ENCODE assay signal across 10 cellular contexts in the genomic region with DNA sequence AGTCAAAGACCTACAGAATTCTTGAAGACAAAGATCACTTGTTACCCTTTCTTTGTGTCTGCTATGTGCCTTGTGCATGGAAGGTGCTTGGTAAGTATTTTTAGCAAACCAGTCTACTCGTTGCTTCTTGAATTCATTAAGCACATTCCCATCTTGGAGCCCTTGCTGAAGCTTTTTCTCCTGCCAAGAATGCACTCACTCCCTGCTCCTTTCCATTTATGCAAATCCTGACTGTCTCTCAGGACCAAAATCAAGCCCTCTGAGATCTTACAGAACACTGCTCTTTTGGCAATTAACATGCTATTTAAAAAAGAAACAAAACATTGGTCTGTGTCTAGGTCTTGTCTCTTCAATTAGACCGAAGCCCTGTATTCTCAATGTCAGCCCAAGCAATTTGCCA.
A peak's percentile ranks its signal among the peaks of the same experiment; 100 is the strongest.
DNase-seq lines count a peak whose midpoint lies in the region; FAIRE-seq and TF ChIP-seq lines count a peak whose summit lies in the region.
"Had no signal": no experiment of that assay in that cellular context is flagged by ENCODE, and none has a peak within 500 bp of the region (broad histone marks: within the 10 kb centered on the region; RNA-seq: fewer than 3 reads in every experiment).

No MANE protein-coding gene starts in this region.

- H3K4me2 ChIP-seq in H1 (ENCODE audit: insufficient read depth in 1 of 2, low read depth in 2 of 2, low read length in 2 of 2) (no peak overlapping the region; a peak in 1 of 4 replicates), neural progenitor cell (peak overlapping the region; percentile 37)

- no peak overlapping the region for H2AFZ ChIP-seq in ACC112 (ENCODE audit: low read length, unreplicated experiment)
- H2AFZ ChIP-seq in H1 (ENCODE audit: low read length) = peak overlapping the region; percentile 41; the same call in 1 of the 2 replicates
- H2AFZ ChIP-seq in neural progenitor cell (replicated peaks) = peak overlapping the region; percentile 58

- H3K27ac Mint-ChIP-seq in neural progenitor cell = peak overlapping the region; percentile 26

- peaks cover 51% of the 10 kb centered on the region for H3K4me1 ChIP-seq in ACC112 (ENCODE audit: control insufficient read depth, insufficient read depth, low read length, unreplicated experiment)
- peaks cover 0 to 13% (median 0%) of the 10 kb centered on the region in 4 experiments; a peak in 2 of 7 replicates for H3K4me1 ChIP-seq in H1 (replicated peaks in 1 of 4; ENCODE audit: control insufficient read depth in 3 of 4, insufficient read depth in 4 of 4, low read length in 3 of 4)
- peaks cover 45% of the 10 kb centered on the region for H3K4me1 ChIP-seq in neural progenitor cell

- CTCF ChIA-PET in H1 (lab: Charles Lee; ENCODE audit: partially characterized antibody) = interaction anchor here (0.8 to 2.0 kb wide), 7 partner anchors 11 to 110 kb away, joined by 3 to 15 read pairs (median 4); no protein-coding TSS in a partner anchor

- no peak overlapping the region for H3K4ac ChIP-seq in H1 (replicated peaks; ENCODE audit: insufficient read length, low read depth, low read length)

- WGBS in H1 (ENCODE audit: extremely low coverage in 1 of 2, insufficient coverage in 1 of 2, insufficient read length in 1 of 2, insufficient replicate concordance in 2 of 2, low coverage in 1 of 2, low lambda C conversion rate in 2 of 2, missing lambda C conversion rate in 1 of 2), 2 experiments = 70% methylated on average over 2 of the region's 2 CpGs; no CpG with 5 or more reads in 1 of the 2 experiments

- no peak overlapping the region for H3K4me3 Mint-ChIP-seq in neural progenitor cell

- no peaks in the 10 kb centered on the region for H3K27me3 ChIP-seq in ACC112 (ENCODE audit: insufficient read depth, low read length)
- no peaks in the 10 kb centered on the region for H3K27me3 ChIP-seq in H1 (replicated peaks in 1 of 4; ENCODE audit: control insufficient read depth in 3 of 4, extremely low read depth in 1 of 4, insufficient read depth in 3 of 4, low read length in 3 of 4)
- H3K27me3 ChIP-seq in neural progenitor cell = no peaks in the 10 kb centered on the region

- no peaks in the 10 kb centered on the region for H3K36me3 Mint-ChIP-seq in neural progenitor cell

- no peak overlapping the region for H4K5ac ChIP-seq in H1 (ENCODE audit: insufficient read length, low read depth, low read length)

- H3F3A ChIP-seq in neural progenitor cell (ENCODE audit: low read depth) = peaks cover 13% of the 10 kb centered on the region

- no peak overlapping the region for H2BK20ac ChIP-seq in H1 (ENCODE audit: low read length)

- peak overlapping the region; percentile 33 for H3K27ac ChIP-seq in ACC112 (ENCODE audit: low read depth, low read length)
- no peak overlapping the region for H3K27ac ChIP-seq in H1 (ENCODE audit: low read depth, low read length)
- no peak overlapping the region for H3K27ac ChIP-seq in neural progenitor cell

- no peak overlapping the region for H4K8ac ChIP-seq in H1 (ENCODE audit: extremely low read depth, insufficient read depth, low read length)

- TF ChIP-seq POLR2A in H1 (IDR thresholded peaks at IDR 0.05; ENCODE audit: control extremely low read depth in 1 of 2, low read depth in 2 of 2, low read length in 2 of 2) = no peak

- H4K20me1 ChIP-seq in H1 (replicated peaks in 1 of 2; ENCODE audit: control insufficient read depth in 1 of 2, insufficient read depth in 2 of 2, low read length in 2 of 2) (no peaks in the 10 kb centered on the region), neural progenitor cell (ENCODE audit: low read depth) (no peaks in the 10 kb centered on the region)

- H3K23ac ChIP-seq in H1 (ENCODE audit: insufficient read length) = no peak overlapping the region

- TF ChIP-seq RAD21 in H1 (IDR thresholded peaks at IDR 0.05 in 1 of 2, conservative IDR thresholded peaks at IDR 0.05 in 1 of 2; ENCODE audit: low read depth in 2 of 2, low read length in 2 of 2) = no peak

- DNase-seq in NCI-H82 treated with DMSO at 0.1 percent for 48 hours (lab: John Stamatoyannopoulos, UW; ENCODE audit: unreplicated experiment) = peak; percentile 32
- no peak for DNase-seq in H1 (ENCODE audit: low read depth in 1 of 2, low spot score in 2 of 2)
- no peak for DNase-seq in neural progenitor cell (ENCODE audit: low spot score)
- DNase-seq in COLO668 (lab: John Stamatoyannopoulos, UW; ENCODE audit: unreplicated experiment) = no peak
- DNase-seq in stimulated activated naive CD4-positive, alpha-beta T cell (lab: John Stamatoyannopoulos, UW) = no peak
- DNase-seq in NCI-H2227 (lab: John Stamatoyannopoulos, UW; ENCODE audit: unreplicated experiment) = no peak
- no peak for DNase-seq in NCI-H2196 (lab: John Stamatoyannopoulos, UW; ENCODE audit: unreplicated experiment)

- H3K27me3 Mint-ChIP-seq in neural progenitor cell (ENCODE audit: insufficient read depth, low read depth) = no peaks in the 10 kb centered on the region

- H2AK5ac ChIP-seq in H1 (ENCODE audit: low read depth, low read length) = no peak overlapping the region

- H3K14ac ChIP-seq in H1 (ENCODE audit: insufficient read length) = no peak overlapping the region

- H3K23me2 ChIP-seq in H1 (ENCODE audit: low read depth, low read length) = no peaks in the 10 kb centered on the region

- H3K4me3 ChIP-seq in ACC112 (ENCODE audit: low read depth, low read length) = peak overlapping the region; percentile 6; the same call in 1 of the 2 replicates
- H3K4me3 ChIP-seq in H1 (ENCODE audit: extremely low read depth in 1 of 4, insufficient read depth in 2 of 4, low read depth in 3 of 4, low read length in 4 of 4) = no peak overlapping the region
- H3K4me3 ChIP-seq in neural progenitor cell = no peak overlapping the region
- H3K4me3 ChIP-seq: lung had no signal

- no peak overlapping the region for H2BK15ac ChIP-seq in H1 (ENCODE audit: low read length)

- no peak for FAIRE-seq in H1 (lab: Jason Lieb, UNC)
- FAIRE-seq: bronchial epithelial cell had no signal

- peaks cover 56% of the 10 kb centered on the region for H3K4me1 Mint-ChIP-seq in neural progenitor cell

- no peak overlapping the region for H3K18ac ChIP-seq in H1 (ENCODE audit: extremely low read depth, low read length)

- H3K79me1 ChIP-seq in H1 (ENCODE audit: low read depth, low read length) = no peaks in the 10 kb centered on the region

- POLR2A ChIA-PET in H1 (lab: Charles Lee; ENCODE audit: partially characterized antibody) = interaction anchor here (2.2 kb wide), 1 partner anchor 22 kb away, joined by 6 read pairs; no protein-coding TSS in a partner anchor

- no peak overlapping the region for H3K9ac ChIP-seq in H1 (replicated peaks in 1 of 4; ENCODE audit: extremely low read depth in 1 of 4, low read depth in 3 of 4, low read length in 3 of 4)
- no peak overlapping the region for H3K9ac ChIP-seq in neural progenitor cell

- no peaks in the 10 kb centered on the region for H3K9me3 Mint-ChIP-seq in neural progenitor cell

- H2BK12ac ChIP-seq in H1 (ENCODE audit: low read depth, low read length) = no peak overlapping the region

- no peak overlapping the region for H2BK5ac ChIP-seq in H1 (ENCODE audit: low read depth, low read length)

- TF ChIP-seq CTCF in H1 (IDR thresholded peaks at IDR 0.05; ENCODE audit: control extremely low read depth in 1 of 3, insufficient read depth in 1 of 3, low read depth in 1 of 3, low read length in 3 of 3) (no peak), neural progenitor cell (IDR thresholded peaks at IDR 0.05) (no peak)

- no peak overlapping the region for H4K91ac ChIP-seq in H1 (replicated peaks; ENCODE audit: insufficient read length, low read length)

- H3K79me2 ChIP-seq in ACC112 (ENCODE audit: control insufficient read depth, insufficient read depth, low read length, unreplicated experiment) (no peaks in the 10 kb centered on the region), H1 (ENCODE audit: control insufficient read depth in 1 of 2, insufficient read depth in 2 of 2, low read length in 2 of 2) (no peaks in the 10 kb centered on the region), neural progenitor cell (ENCODE audit: low read depth) (no peaks in the 10 kb centered on the region)

- H3K36me3 ChIP-seq in ACC112 (ENCODE audit: insufficient read depth, low read length) = no peaks in the 10 kb centered on the region
- no peaks in the 10 kb centered on the region for H3K36me3 ChIP-seq in H1 (ENCODE audit: control insufficient read depth in 2 of 4, insufficient read depth in 4 of 4, low read length in 3 of 4)
- H3K36me3 ChIP-seq in neural progenitor cell = no peaks in the 10 kb centered on the region

- no peaks in the 10 kb centered on the region for H3K9me3 ChIP-seq in H1 (ENCODE audit: insufficient read depth in 2 of 2, low read depth in 1 of 2, low read length in 1 of 2)
- H3K9me3 ChIP-seq in neural progenitor cell (ENCODE audit: low read depth) = no peaks in the 10 kb centered on the region

- TF ChIP-seq EP300 in H1 (IDR thresholded peaks at IDR 0.05; ENCODE audit: borderline replicate concordance in 1 of 2, low read depth in 2 of 2, low read length in 2 of 2) = no peak

- H3K56ac ChIP-seq in H1 (replicated peaks; ENCODE audit: insufficient read length, low read depth, low read length) = no peak overlapping the region

- no peak overlapping the region for H2BK120ac ChIP-seq in H1 (replicated peaks; ENCODE audit: low read depth, low read length)

TF ChIP-seq in H1, 55 proteins besides CTCF, POLR2A, EP300 and RAD21:
- TF ChIP-seq, protein P1, sequence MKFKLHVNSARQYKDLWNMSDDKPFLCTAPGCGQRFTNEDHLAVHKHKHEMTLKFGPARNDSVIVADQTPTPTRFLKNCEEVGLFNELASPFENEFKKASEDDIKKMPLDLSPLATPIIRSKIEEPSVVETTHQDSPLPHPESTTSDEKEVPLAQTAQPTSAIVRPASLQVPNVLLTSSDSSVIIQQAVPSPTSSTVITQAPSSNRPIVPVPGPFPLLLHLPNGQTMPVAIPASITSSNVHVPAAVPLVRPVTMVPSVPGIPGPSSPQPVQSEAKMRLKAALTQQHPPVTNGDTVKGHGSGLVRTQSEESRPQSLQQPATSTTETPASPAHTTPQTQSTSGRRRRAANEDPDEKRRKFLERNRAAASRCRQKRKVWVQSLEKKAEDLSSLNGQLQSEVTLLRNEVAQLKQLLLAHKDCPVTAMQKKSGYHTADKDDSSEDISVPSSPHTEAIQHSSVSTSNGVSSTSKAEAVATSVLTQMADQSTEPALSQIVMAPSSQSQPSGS (IDR thresholded peaks at IDR 0.05; ENCODE audit: low read length) = no peak
- no peak for TF ChIP-seq SP1 (IDR thresholded peaks at IDR 0.05; ENCODE audit: low read depth, low read length)
- TF ChIP-seq CHD1 (IDR thresholded peaks at IDR 0.05; ENCODE audit: low read depth, low read length) = no peak
- TF ChIP-seq RBBP5 (IDR thresholded peaks at IDR 0.05; ENCODE audit: borderline replicate concordance, low read depth, low read length) = no peak
- no peak for TF ChIP-seq PHF8 (conservative IDR thresholded peaks at IDR 0.05; ENCODE audit: low read depth, low read length)
- no peak for TF ChIP-seq EZH2 (IDR thresholded peaks at IDR 0.05; ENCODE audit: low read depth, low read length, severe bottlenecking)
- no peak for TF ChIP-seq YY1 (IDR thresholded peaks at IDR 0.05; ENCODE audit: low read depth, low read length)
- TF ChIP-seq TEAD4 (IDR thresholded peaks at IDR 0.05; ENCODE audit: low read depth, low read length) = no peak
- TF ChIP-seq RFX5 (IDR thresholded peaks at IDR 0.05; ENCODE audit: borderline replicate concordance, low read depth, low read length) = no peak
